In the genomic region with DNA sequence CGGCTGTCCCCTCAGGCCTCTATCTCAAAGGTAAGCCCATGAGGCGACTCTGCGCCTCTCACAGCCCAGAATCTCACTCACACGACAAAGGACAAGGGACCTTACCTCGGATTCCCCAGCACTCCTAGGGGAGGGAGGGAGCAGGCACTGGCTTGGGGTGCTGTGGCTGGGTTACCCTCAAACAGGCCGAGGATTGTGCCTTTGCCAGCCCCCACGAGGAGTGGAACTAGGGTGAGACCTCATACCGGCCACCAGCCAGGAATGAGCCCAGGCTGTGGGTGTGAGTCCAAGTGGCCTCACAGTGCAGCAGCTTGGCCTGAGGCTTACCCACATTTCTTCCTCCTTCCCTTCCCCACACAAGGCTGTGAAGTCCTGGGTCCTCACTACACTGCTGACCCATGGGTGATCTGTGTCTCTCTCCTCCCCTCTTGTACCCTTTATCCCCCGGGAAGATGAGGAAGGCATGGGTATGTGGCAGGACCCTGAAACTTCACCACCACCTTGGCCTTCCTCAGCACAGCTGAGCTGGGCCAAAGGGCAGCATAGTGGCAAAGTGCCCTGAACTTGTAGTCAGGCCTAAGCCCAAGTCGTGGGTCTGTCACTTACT, we compare ENCODE assay signal across 13 cellular contexts. TPM values are rescaled to one million over a fixed set of nuclear protein-coding genes. Genes with fewer than 3 reads are reported as not detected.
DNase-seq lines count a peak whose midpoint lies in the region; ATAC-seq, FAIRE-seq and TF ChIP-seq lines count a peak whose summit lies in the region.
"Had no signal": no experiment of that assay in that cellular context is flagged by ENCODE, and none has a peak within 500 bp of the region (broad histone marks: within the 10 kb centered on the region; RNA-seq: fewer than 3 reads in every experiment).

No MANE protein-coding gene starts in this region.

- DNase-seq in CD4-positive, alpha-beta T cell, result no peak
- no peak for DNase-seq in HepG2 (ENCODE audit: low spot score)
- no peak for DNase-seq in glomerular visceral epithelial cell (ENCODE audit: extremely low spot score)
- no peak for DNase-seq in Karpas-422
- DNase-seq: activated CD8-positive, alpha-beta memory T cell treated with anti-CD3 and anti-CD28 coated beads, Interleukin-2, amount 50 U/mL, for 48 hours; AML-193; NCI-H774; trophoblast cell had no signal

- peaks cover 34% of the 10 kb centered on the region for H3K36me3 Mint-ChIP-seq in CD4-positive, alpha-beta T cell (ENCODE audit: low read depth)
- peaks cover 2% of the 10 kb centered on the region for H3K36me3 Mint-ChIP-seq in IgD-negative memory B cell

- H3K9me2 ChIP-seq in Karpas-422 (replicated peaks; ENCODE audit: insufficient read depth, low read length), result no peaks in the 10 kb centered on the region

- peaks cover 54% of the 10 kb centered on the region for H3K4me1 ChIP-seq in HepG2 (ENCODE audit: insufficient read depth, low read length)
- H3K4me1 ChIP-seq in Karpas-422 (ENCODE audit: low read length), result peaks cover 11% of the 10 kb centered on the region

- no peaks in the 10 kb centered on the region for H3K9me3 Mint-ChIP-seq in CD4-positive, alpha-beta T cell
- no peaks in the 10 kb centered on the region for H3K9me3 Mint-ChIP-seq in IgD-negative memory B cell

- H3K4me1 Mint-ChIP-seq in CD4-positive, alpha-beta T cell (ENCODE audit: low read depth), result peaks cover 5% of the 10 kb centered on the region
- H3K4me1 Mint-ChIP-seq in IgD-negative memory B cell, result peaks cover 5 to 7% (median 6%) of the 10 kb centered on the region in 3 donors

- H3K4me3 ChIP-seq in HepG2 (replicated peaks in 1 of 3; ENCODE audit: insufficient read depth in 1 of 3, low read depth in 2 of 3, low read length in 3 of 3), result no peak overlapping the region
- H3K4me3 ChIP-seq in Karpas-422 (ENCODE audit: low read length), result no peak overlapping the region
- H3K4me3 ChIP-seq: right atrium auricular region had no signal

- TF ChIP-seq POLR2A in HepG2 (IDR thresholded peaks at IDR 0.05; ENCODE audit: insufficient read depth in 1 of 2, low read depth in 2 of 2, low read length in 2 of 2), result no peak

- H4K20me1 ChIP-seq in HepG2 (ENCODE audit: insufficient read depth, low read length) (no peaks in the 10 kb centered on the region), Karpas-422 (ENCODE audit: insufficient read depth, low read depth, low read length) (no peaks in the 10 kb centered on the region)

- H3K79me2 ChIP-seq in HepG2 (ENCODE audit: insufficient read depth, low read length) (no peaks in the 10 kb centered on the region), Karpas-422 (ENCODE audit: low read length) (no peaks in the 10 kb centered on the region)

- in situ Hi-C loops in HepG2 (cut with HindIII; ENCODE audit: extremely low pct_ligation_motif_present, low pct_unique_long_range_greater_than_20kb), result no loop called here

- H3K36me3 ChIP-seq in HepG2 (replicated peaks in 1 of 2; ENCODE audit: control insufficient read depth in 1 of 2, insufficient read depth in 2 of 2, low read length in 2 of 2) (peaks cover 13 to 21% of the 10 kb centered on the region in 2 experiments), Karpas-422 (ENCODE audit: insufficient read depth, low read length) (peaks cover 11% of the 10 kb centered on the region; the same call in 1 of the 2 replicates)

- H3K27ac Mint-ChIP-seq in CD4-positive, alpha-beta T cell, result peak overlapping the region; percentile 27
- peak overlapping the region in 2 of 3 donors; percentile 80 to 92 for H3K27ac Mint-ChIP-seq in IgD-negative memory B cell

- TF ChIP-seq EP300 in HepG2 (IDR thresholded peaks at IDR 0.05; ENCODE audit: low read depth in 2 of 2, low read length in 2 of 2), result no peak
- TF ChIP-seq EP300 in HepG2 (CRISPR knock-in tag; IDR thresholded peaks at IDR 0.05; ENCODE audit: borderline replicate concordance), result no peak

- H3K4me2 ChIP-seq in HepG2 (ENCODE audit: low read depth, low read length), result no peak overlapping the region
- H3K4me2 ChIP-seq in Karpas-422 (ENCODE audit: low read depth, low read length, poor library complexity, severe bottlenecking), result no peak overlapping the region

- H2AFZ ChIP-seq in HepG2 (ENCODE audit: low read length) (no peak overlapping the region), Karpas-422 (ENCODE audit: low read length) (no peak overlapping the region)

- TF ChIP-seq CTCF in CD4-positive, alpha-beta T cell (IDR thresholded peaks at IDR 0.05), result no peak
- TF ChIP-seq CTCF in HepG2 (CRISPR knock-in tag; IDR thresholded peaks at IDR 0.05), result no peak

- no peaks in the 10 kb centered on the region for H3K9me3 ChIP-seq in CD4-positive, alpha-beta T cell (ENCODE audit: control insufficient read depth, low read length)
- no peaks in the 10 kb centered on the region for H3K9me3 ChIP-seq in HepG2 (ENCODE audit: low read length)
- H3K9me3 ChIP-seq in Karpas-422 (ENCODE audit: low read length), result no peaks in the 10 kb centered on the region
- H3K9me3 ChIP-seq: right atrium auricular region had no signal

- H3K27me3 ChIP-seq in CD4-positive, alpha-beta T cell (ENCODE audit: control insufficient read depth, insufficient read depth, low read length), result no peaks in the 10 kb centered on the region
- H3K27me3 ChIP-seq in HepG2 (ENCODE audit: control insufficient read depth in 1 of 2, insufficient read depth in 2 of 2, low read length in 2 of 2) (no peaks in the 10 kb centered on the region), Karpas-422 (ENCODE audit: low read length) (no peaks in the 10 kb centered on the region)
- H3K27me3 ChIP-seq: right atrium auricular region had no signal

- no TSS peak for BruUV-seq in HepG2 (replicated peaks; lab: Mats Ljungman, UMichigan)

- intact Hi-C loops in CD4-positive, alpha-beta T cell (cut with DNase I, micrococcal nuclease), result no loop called here
- intact Hi-C loops in HepG2 (cut with micrococcal nuclease; ENCODE audit: unreplicated experiment), result no loop called here

- H3K27me3 Mint-ChIP-seq in CD4-positive, alpha-beta T cell, result no peaks in the 10 kb centered on the region
- H3K27me3 Mint-ChIP-seq in IgD-negative memory B cell, result no peaks in the 10 kb centered on the region

- H3K27ac ChIP-seq in CD4-positive, alpha-beta T cell (ENCODE audit: low read depth, low read length), result no peak overlapping the region
- H3K27ac ChIP-seq in HepG2 (ENCODE audit: extremely low read length, insufficient read depth, low read length) (peak overlapping the region; percentile 15), Karpas-422 (ENCODE audit: low read length) (no peak overlapping the region)
- H3K27ac ChIP-seq: right atrium auricular region had no signal

- no peak overlapping the region for H3K9ac ChIP-seq in HepG2 (ENCODE audit: insufficient read depth, low read depth, low read length)
- no peak overlapping the region for H3K9ac ChIP-seq in Karpas-422 (ENCODE audit: low read length)

- WGBS in HepG2 (ENCODE audit: low lambda C conversion rate), result 94% methylated on average over 8 of the region's 10 CpGs

- TF ChIP-seq RAD21 in HepG2 (CRISPR knock-in tag; IDR thresholded peaks at IDR 0.05), result no peak

- H3K4me3 Mint-ChIP-seq in CD4-positive, alpha-beta T cell, result no peak overlapping the region
- H3K4me3 Mint-ChIP-seq in IgD-negative memory B cell, result no peak overlapping the region

- POLR2A ChIA-PET in CD4-positive, alpha-beta T cell (lab: Charles Lee), result no interaction called here
- POLR2A ChIA-PET in HepG2 (lab: Yijun Ruan, JAX), result interaction anchor here (10.8 kb wide), 1 partner anchor 15 kb away, joined by 220 read pairs; the partner anchor contains the start of gene RPL23A

- no peak for ATAC-seq in CD4-positive, alpha-beta T cell (ENCODE audit: poor library complexity)
- ATAC-seq in HepG2 (no peak), HG03135 (IDR thresholded peaks at IDR 0.05; ENCODE audit: unreplicated experiment) (no peak)
- ATAC-seq: esophagus mucosa had no signal

- no peak for FAIRE-seq in HepG2 (lab: Jason Lieb, UNC)
- FAIRE-seq: colon had no signal

- CTCF ChIA-PET in CD4-positive, alpha-beta T cell (lab: Charles Lee), result interaction anchor here (0.6 kb wide), 1 partner anchor 1019 kb away, joined by 3 read pairs; no protein-coding TSS in a partner anchor
- CTCF ChIA-PET in HepG2 (lab: Yijun Ruan, JAX; ENCODE audit: low intra/inter-chr PET ratio, low total read pairs), result no interaction called here

RNA-seq across cellular contexts. Expression of gene PROCA1, which starts 5.9 kb away (rescaled TPM):
- total RNA-seq in CD4-positive, alpha-beta T cell, result 1 to 10 TPM; 3.5 to 4.1 TPM
- polyA plus RNA-seq in IgD-negative memory B cell (2.7 TPM), HepG2 (2011; rRNA removed) (0.82 and 1.5 TPM in 2 replicates)
- 0.31 and 0.73 TPM in 2 replicates for total RNA-seq in HepG2 (2016; rRNA removed; fragmentation: Illumina TruSeq; extraction: Trizol)
- 0.26 and 0.71 TPM in 2 replicates for total RNA-seq in HepG2 (2016; cell fraction: cytosol; rRNA removed; fragmentation: Illumina TruSeq; extraction: Trizol; ENCODE audit: low read depth)
- 0.63 TPM in 1 of 2 replicates, not detected in the other for total RNA-seq in HepG2 (2016; cell fraction: insoluble cytoplasmic fraction; rRNA removed; fragmentation: Illumina TruSeq; extraction: Trizol)
- 0.52 and 0.93 TPM in 2 replicates for total RNA-seq in HepG2 (2016; cell fraction: membrane; rRNA removed; fragmentation: Illumina TruSeq; extraction: Trizol)
- 1.1 and 1.5 TPM in 2 replicates for total RNA-seq in HepG2 (2016; cell fraction: nucleus; rRNA removed; fragmentation: Illumina TruSeq; extraction: Trizol)
- polyA plus RNA-seq in HepG2 (2011; cell fraction: cytosol; rRNA removed), result 0.66 and 0.71 TPM in 2 replicates
- polyA plus RNA-seq in HepG2 (2011; cell fraction: nucleus; rRNA removed), result 8.7 and 9.4 TPM in 2 replicates
- 0.89 and 1.1 TPM in 2 replicates for polyA plus RNA-seq in HepG2 (2012)
- 0.14 and 0.16 TPM in 2 replicates for polyA plus RNA-seq in HepG2 (2016; cell fraction: cytosol; fragmentation: Illumina TruSeq; extraction: Trizol; ENCODE audit: low read depth)
- polyA plus RNA-seq in HepG2 (2016; cell fraction: insoluble cytoplasmic fraction; fragmentation: Illumina TruSeq; extraction: Trizol; ENCODE audit: low read depth), result 0.33 TPM in 2 replicates
- 0.15 and 0.31 TPM in 2 replicates for polyA plus RNA-seq in HepG2 (2016; cell fraction: membrane; fragmentation: Illumina TruSeq; extraction: Trizol; ENCODE audit: low read depth)
- 4.4 and 5.4 TPM in 2 replicates for polyA plus RNA-seq in HepG2 (2016; cell fraction: nucleus; fragmentation: Illumina TruSeq; extraction: Trizol; ENCODE audit: insufficient read depth, low read depth)
- polyA minus RNA-seq in HepG2 (2011; rRNA and poly(A)+ RNA removed; ENCODE audit: low replicate concordance), result 1.5 and 5.1 TPM in 2 replicates
- 1.1 TPM in 1 of 2 replicates, not detected in the other for polyA minus RNA-seq in HepG2 (2011; cell fraction: cytosol; rRNA and poly(A)+ RNA removed)
- 1.1 and 3.2 TPM in 2 replicates for polyA minus RNA-seq in HepG2 (2011; cell fraction: nucleus; rRNA and poly(A)+ RNA removed)
- 2.7 and 7.3 TPM in 2 replicates for total RNA-seq in Karpas-422 (2014; rRNA removed; shearing (Covaris generic); ENCODE audit: low replicate concordance)

RNA-seq across cellular contexts. Expression of gene RAB34, which starts 11.8 kb away (rescaled TPM):
- 10 to 100 TPM; 20.7 to 21.3 TPM for total RNA-seq in CD4-positive, alpha-beta T cell
- polyA plus RNA-seq in IgD-negative memory B cell (6.7 TPM), HepG2 (2011; rRNA removed) (not detected in 2 replicates)
- total RNA-seq in HepG2 (2016; rRNA removed; fragmentation: Illumina TruSeq; extraction: Trizol), result 0.49 TPM in 1 of 2 replicates, not detected in the other
- not detected in 2 replicates for total RNA-seq in HepG2 (2016; cell fraction: cytosol; rRNA removed; fragmentation: Illumina TruSeq; extraction: Trizol; ENCODE audit: low read depth)
- 0.17 TPM in 1 of 2 replicates, not detected in the other for total RNA-seq in HepG2 (2016; cell fraction: insoluble cytoplasmic fraction; rRNA removed; fragmentation: Illumina TruSeq; extraction: Trizol)
- total RNA-seq in HepG2 (2016; cell fraction: membrane; rRNA removed; fragmentation: Illumina TruSeq; extraction: Trizol), result 0.41 TPM in 1 of 2 replicates, not detected in the other
- not detected in 2 replicates for total RNA-seq in HepG2 (2016; cell fraction: nucleus; rRNA removed; fragmentation: Illumina TruSeq; extraction: Trizol)
- 0.16 and 0.24 TPM in 2 replicates for polyA plus RNA-seq in HepG2 (2011; cell fraction: cytosol; rRNA removed)
- 0.31 and 0.50 TPM in 2 replicates for polyA plus RNA-seq in HepG2 (2011; cell fraction: nucleus; rRNA removed)
- polyA plus RNA-seq in HepG2 (2012), result not detected in 2 replicates
- polyA plus RNA-seq in HepG2 (2016; cell fraction: cytosol; fragmentation: Illumina TruSeq; extraction: Trizol; ENCODE audit: low read depth), result not detected in 2 replicates
- polyA plus RNA-seq in HepG2 (2016; cell fraction: insoluble cytoplasmic fraction; fragmentation: Illumina TruSeq; extraction: Trizol; ENCODE audit: low read depth), result 0.43 TPM in 1 of 2 replicates, not detected in the other
- not detected in 2 replicates for polyA plus RNA-seq in HepG2 (2016; cell fraction: membrane; fragmentation: Illumina TruSeq; extraction: Trizol; ENCODE audit: low read depth)
- 1.2 TPM in 1 of 2 replicates, not detected in the other for polyA plus RNA-seq in HepG2 (2016; cell fraction: nucleus; fragmentation: Illumina TruSeq; extraction: Trizol; ENCODE audit: insufficient read depth, low read depth)
- polyA minus RNA-seq in HepG2 (2011; rRNA and poly(A)+ RNA removed; ENCODE audit: low replicate concordance), result 0.36 and 236 TPM in 2 replicates
- 1.6 and 2.4 TPM in 2 replicates for polyA minus RNA-seq in HepG2 (2011; cell fraction: cytosol; rRNA and poly(A)+ RNA removed)
- 0.52 and 0.62 TPM in 2 replicates for polyA minus RNA-seq in HepG2 (2011; cell fraction: nucleus; rRNA and poly(A)+ RNA removed)
- not detected in 2 replicates for total RNA-seq in Karpas-422 (2014; rRNA removed; shearing (Covaris generic); ENCODE audit: low replicate concordance)

RNA-seq across cellular contexts. Expression of gene RPL23A, which starts 14.0 kb away (rescaled TPM):
- total RNA-seq in CD4-positive, alpha-beta T cell, result 1,000 to 10,000 TPM; 3,393 to 3,457 TPM
- polyA plus RNA-seq in IgD-negative memory B cell (6,180 TPM), HepG2 (2011; rRNA removed) (1,550 and 1,876 TPM in 2 replicates)
- total RNA-seq in HepG2 (2016; rRNA removed; fragmentation: Illumina TruSeq; extraction: Trizol), result 1,771 and 1,936 TPM in 2 replicates
- 2,822 and 3,167 TPM in 2 replicates for total RNA-seq in HepG2 (2016; cell fraction: cytosol; rRNA removed; fragmentation: Illumina TruSeq; extraction: Trizol; ENCODE audit: low read depth)
- total RNA-seq in HepG2 (2016; cell fraction: insoluble cytoplasmic fraction; rRNA removed; fragmentation: Illumina TruSeq; extraction: Trizol), result 1,674 and 1,907 TPM in 2 replicates
- total RNA-seq in HepG2 (2016; cell fraction: membrane; rRNA removed; fragmentation: Illumina TruSeq; extraction: Trizol), result 3,777 and 4,030 TPM in 2 replicates
- 614 and 698 TPM in 2 replicates for total RNA-seq in HepG2 (2016; cell fraction: nucleus; rRNA removed; fragmentation: Illumina TruSeq; extraction: Trizol)
- 799 and 1,152 TPM in 2 replicates for polyA plus RNA-seq in HepG2 (2011; cell fraction: cytosol; rRNA removed)
- polyA plus RNA-seq in HepG2 (2011; cell fraction: nucleus; rRNA removed), result 254 and 402 TPM in 2 replicates
- 2,570 and 3,235 TPM in 2 replicates for polyA plus RNA-seq in HepG2 (2012)
- polyA plus RNA-seq in HepG2 (2016; cell fraction: cytosol; fragmentation: Illumina TruSeq; extraction: Trizol; ENCODE audit: low read depth), result 2,876 and 3,535 TPM in 2 replicates
- polyA plus RNA-seq in HepG2 (2016; cell fraction: insoluble cytoplasmic fraction; fragmentation: Illumina TruSeq; extraction: Trizol; ENCODE audit: low read depth), result 1,761 and 1,897 TPM in 2 replicates
- polyA plus RNA-seq in HepG2 (2016; cell fraction: membrane; fragmentation: Illumina TruSeq; extraction: Trizol; ENCODE audit: low read depth), result 3,540 and 3,833 TPM in 2 replicates
- 1,018 and 1,064 TPM in 2 replicates for polyA plus RNA-seq in HepG2 (2016; cell fraction: nucleus; fragmentation: Illumina TruSeq; extraction: Trizol; ENCODE audit: insufficient read depth, low read depth)
- 414 and 1,016 TPM in 2 replicates for polyA minus RNA-seq in HepG2 (2011; rRNA and poly(A)+ RNA removed; ENCODE audit: low replicate concordance)
- 538 and 592 TPM in 2 replicates for polyA minus RNA-seq in HepG2 (2011; cell fraction: cytosol; rRNA and poly(A)+ RNA removed)
- 303 and 433 TPM in 2 replicates for polyA minus RNA-seq in HepG2 (2011; cell fraction: nucleus; rRNA and poly(A)+ RNA removed)
- 1,170 and 1,763 TPM in 2 replicates for total RNA-seq in Karpas-422 (2014; rRNA removed; shearing (Covaris generic); ENCODE audit: low replicate concordance)

RNA-seq across cellular contexts. Expression of gene TLCD1, which starts 20.2 kb away (rescaled TPM):
- under 1 TPM; 0.39 to 0.60 TPM for total RNA-seq in CD4-positive, alpha-beta T cell
- polyA plus RNA-seq in IgD-negative memory B cell (0.49 TPM), HepG2 (2011; rRNA removed) (14.9 and 18.1 TPM in 2 replicates)
- 9.6 and 19.6 TPM in 2 replicates for total RNA-seq in HepG2 (2016; rRNA removed; fragmentation: Illumina TruSeq; extraction: Trizol)
- 10.7 and 11.5 TPM in 2 replicates for total RNA-seq in HepG2 (2016; cell fraction: cytosol; rRNA removed; fragmentation: Illumina TruSeq; extraction: Trizol; ENCODE audit: low read depth)
- 10.3 and 16.0 TPM in 2 replicates for total RNA-seq in HepG2 (2016; cell fraction: insoluble cytoplasmic fraction; rRNA removed; fragmentation: Illumina TruSeq; extraction: Trizol)
- 10.0 and 16.0 TPM in 2 replicates for total RNA-seq in HepG2 (2016; cell fraction: membrane; rRNA removed; fragmentation: Illumina TruSeq; extraction: Trizol)
- total RNA-seq in HepG2 (2016; cell fraction: nucleus; rRNA removed; fragmentation: Illumina TruSeq; extraction: Trizol), result 9.9 and 10.3 TPM in 2 replicates
- polyA plus RNA-seq in HepG2 (2011; cell fraction: cytosol; rRNA removed), result 20.9 and 25.5 TPM in 2 replicates
- 6.9 and 8.8 TPM in 2 replicates for polyA plus RNA-seq in HepG2 (2011; cell fraction: nucleus; rRNA removed)
- 10.5 and 12.7 TPM in 2 replicates for polyA plus RNA-seq in HepG2 (2012)
- 11.3 and 18.1 TPM in 2 replicates for polyA plus RNA-seq in HepG2 (2016; cell fraction: cytosol; fragmentation: Illumina TruSeq; extraction: Trizol; ENCODE audit: low read depth)
- 10.2 and 11.3 TPM in 2 replicates for polyA plus RNA-seq in HepG2 (2016; cell fraction: insoluble cytoplasmic fraction; fragmentation: Illumina TruSeq; extraction: Trizol; ENCODE audit: low read depth)
- 11.2 and 17.1 TPM in 2 replicates for polyA plus RNA-seq in HepG2 (2016; cell fraction: membrane; fragmentation: Illumina TruSeq; extraction: Trizol; ENCODE audit: low read depth)
- 24.7 and 27.8 TPM in 2 replicates for polyA plus RNA-seq in HepG2 (2016; cell fraction: nucleus; fragmentation: Illumina TruSeq; extraction: Trizol; ENCODE audit: insufficient read depth, low read depth)
- 20.6 and 67.0 TPM in 2 replicates for polyA minus RNA-seq in HepG2 (2011; rRNA and poly(A)+ RNA removed; ENCODE audit: low replicate concordance)
- polyA minus RNA-seq in HepG2 (2011; cell fraction: cytosol; rRNA and poly(A)+ RNA removed), result 5.7 and 8.6 TPM in 2 replicates
- 6.7 TPM in 2 replicates for polyA minus RNA-seq in HepG2 (2011; cell fraction: nucleus; rRNA and poly(A)+ RNA removed)
- total RNA-seq in Karpas-422 (2014; rRNA removed; shearing (Covaris generic); ENCODE audit: low replicate concordance), result 2.1 and 3.8 TPM in 2 replicates

RNA-seq across cellular contexts. Expression of gene NEK8, which starts 22.8 kb away (rescaled TPM):
- total RNA-seq in CD4-positive, alpha-beta T cell, result 1 to 10 TPM; 4.7 to 5.2 TPM
- 18.6 TPM for polyA plus RNA-seq in IgD-negative memory B cell
- 4.3 and 5.8 TPM in 2 replicates for total RNA-seq in HepG2 (2016; rRNA removed; fragmentation: Illumina TruSeq; extraction: Trizol)
- 2.1 and 2.5 TPM in 2 replicates for total RNA-seq in HepG2 (2016; cell fraction: cytosol; rRNA removed; fragmentation: Illumina TruSeq; extraction: Trizol; ENCODE audit: low read depth)
- total RNA-seq in HepG2 (2016; cell fraction: insoluble cytoplasmic fraction; rRNA removed; fragmentation: Illumina TruSeq; extraction: Trizol), result 4.6 and 5.8 TPM in 2 replicates
- 2.2 and 2.8 TPM in 2 replicates for total RNA-seq in HepG2 (2016; cell fraction: membrane; rRNA removed; fragmentation: Illumina TruSeq; extraction: Trizol)
- 7.2 and 8.5 TPM in 2 replicates for total RNA-seq in HepG2 (2016; cell fraction: nucleus; rRNA removed; fragmentation: Illumina TruSeq; extraction: Trizol)
- polyA plus RNA-seq in HepG2 (2011; rRNA removed), result 13.5 and 15.6 TPM in 2 replicates
- 6.9 and 8.5 TPM in 2 replicates for polyA plus RNA-seq in HepG2 (2011; cell fraction: cytosol; rRNA removed)
- polyA plus RNA-seq in HepG2 (2011; cell fraction: nucleus; rRNA removed), result 30.2 and 33.0 TPM in 2 replicates
- 5.5 and 5.8 TPM in 2 replicates for polyA plus RNA-seq in HepG2 (2012)
- polyA plus RNA-seq in HepG2 (2016; cell fraction: cytosol; fragmentation: Illumina TruSeq; extraction: Trizol; ENCODE audit: low read depth), result 0.73 and 0.88 TPM in 2 replicates
- 4.8 and 5.9 TPM in 2 replicates for polyA plus RNA-seq in HepG2 (2016; cell fraction: insoluble cytoplasmic fraction; fragmentation: Illumina TruSeq; extraction: Trizol; ENCODE audit: low read depth)
- polyA plus RNA-seq in HepG2 (2016; cell fraction: membrane; fragmentation: Illumina TruSeq; extraction: Trizol; ENCODE audit: low read depth), result 1.9 and 2.3 TPM in 2 replicates
- polyA plus RNA-seq in HepG2 (2016; cell fraction: nucleus; fragmentation: Illumina TruSeq; extraction: Trizol; ENCODE audit: insufficient read depth, low read depth), result 20.8 and 23.8 TPM in 2 replicates
- 21.9 and 30.0 TPM in 2 replicates for polyA minus RNA-seq in HepG2 (2011; rRNA and poly(A)+ RNA removed; ENCODE audit: low replicate concordance)
- polyA minus RNA-seq in HepG2 (2011; cell fraction: cytosol; rRNA and poly(A)+ RNA removed), result 1.8 and 2.3 TPM in 2 replicates
- 18.7 and 19.6 TPM in 2 replicates for polyA minus RNA-seq in HepG2 (2011; cell fraction: nucleus; rRNA and poly(A)+ RNA removed)
- 9.4 and 13.8 TPM in 2 replicates for total RNA-seq in Karpas-422 (2014; rRNA removed; shearing (Covaris generic); ENCODE audit: low replicate concordance)

Comparison
In these comparisons a context has a peak if more than half of its experiments do, and no peak if none do; other contexts are left out.
1. RNA of gene RAB34, which starts 11.8 kb away (total RNA-seq): 20.7 to 21.3 TPM in CD4-positive, alpha-beta T cell; 0.17 to 0.49 TPM in HepG2 and not detected in Karpas-422; every median in the first group is over 10 times any median in the second.